8 cellular contexts compared by ENCODE assay signal in genomic region chr20:13784893-13785715, GRCh38. TPM values are rescaled to one million over a fixed set of nuclear protein-coding genes. Genes with fewer than 3 reads are reported as not detected.
DNase-seq lines count a peak whose midpoint lies in the region; ATAC-seq and TF ChIP-seq lines count a peak whose summit lies in the region.

Gene ESF1 (minus strand): TSS chr20:13784919. CDS start chr20:13783140, 1,779 bp downstream.
Gene NDUFAF5 (plus strand): TSS chr20:13785028. CDS start chr20:13785069, 41 bp downstream.

- TF ChIP-seq CTCF in chondrocyte (IDR thresholded peaks at IDR 0.05) (no peak), kidney epithelial cell (IDR thresholded peaks at IDR 0.05; ENCODE audit: insufficient read depth, low read length, poor library complexity, severe bottlenecking) (no peak)

- ATAC-seq in HG03439 (IDR thresholded peaks at IDR 0.05; ENCODE audit: unreplicated experiment): peak; percentile 96

- peak within 1 kb of the TSS; percentile 97 for H3K4me3 ChIP-seq in kidney epithelial cell (ENCODE audit: low read depth, low read length)

- peak within 1 kb of the TSS; percentile 98 for H3K4me3 Mint-ChIP-seq in chondrocyte (ENCODE audit: unreplicated experiment)

- H3K36me3 Mint-ChIP-seq in chondrocyte (ENCODE audit: low read depth): peaks cover 21% of the 10 kb centered on the region

- H3K27me3 Mint-ChIP-seq in chondrocyte (ENCODE audit: low read depth): no peaks in the 10 kb centered on the region

- H3K27me3 ChIP-seq in kidney epithelial cell (ENCODE audit: control insufficient read depth, insufficient read depth, low read length): no peaks in the 10 kb centered on the region

- peak; percentile 84 for TF ChIP-seq POLR2A in GM19193 (IDR thresholded peaks at IDR 0.05; ENCODE audit: extremely low read depth, insufficient read depth, insufficient read length)

- H3K27ac Mint-ChIP-seq in chondrocyte (ENCODE audit: unreplicated experiment): peak within 1 kb of the TSS; percentile 98

- peaks cover 38% of the 10 kb centered on the region for H3K4me1 Mint-ChIP-seq in chondrocyte (ENCODE audit: low read depth)

- DNase-seq in AML-193 (lab: John Stamatoyannopoulos, UW) (peak; percentile 79 to 88), NCI-H510A treated with DMSO at 0.1 percent for 48 hours (lab: John Stamatoyannopoulos, UW) (peak; percentile 97), chondrocyte (ENCODE audit: low spot score) (peak; percentile 98), kidney epithelial cell (ENCODE audit: low read depth) (peak; percentile 88)
- peak; percentile 81 for DNase-seq in activated CD4-positive, alpha-beta T cell treated with anti-CD3 and anti-CD28 coated beads for 24 hours (ENCODE audit: low read depth in 2 of 2)
- peak; percentile 86 to 89 for DNase-seq in stimulated activated CD4-positive, alpha-beta T cell treated with anti-CD3 and anti-CD28 coated beads, Interleukin-15, amount 100 ng/mL, for 48 hours (ENCODE audit: low read depth in 2 of 2)

- H3K36me3 ChIP-seq in kidney epithelial cell (ENCODE audit: control insufficient read depth, insufficient read depth, low read length): peaks cover 2% of the 10 kb centered on the region

- H3K9me3 Mint-ChIP-seq in chondrocyte (ENCODE audit: low read depth): no peaks in the 10 kb centered on the region

RNA-seq across cellular contexts. Expression of gene ESF1, which starts in this region (rescaled TPM):
- total RNA-seq in chondrocyte: 9.0 to 12.4 TPM (median 9.7 TPM) in 3 replicates
- 11.1 and 12.9 TPM in 2 replicates for total RNA-seq in kidney epithelial cell

RNA-seq across cellular contexts. Expression of gene NDUFAF5, which starts in this region (rescaled TPM):
- 21.1 to 24.4 TPM (median 22.2 TPM) in 3 replicates for total RNA-seq in chondrocyte
- total RNA-seq in kidney epithelial cell: 17.5 and 46.8 TPM in 2 replicates

Comparison
In these comparisons a context has a peak if more than half of its experiments do, and no peak if none do; other contexts are left out.
1. Peak in every context shown above with its lines: DNase-seq, ATAC-seq and H3K4me3 ChIP-seq.